ENCODE assay signal across 15 cellular contexts in the genomic region with DNA sequence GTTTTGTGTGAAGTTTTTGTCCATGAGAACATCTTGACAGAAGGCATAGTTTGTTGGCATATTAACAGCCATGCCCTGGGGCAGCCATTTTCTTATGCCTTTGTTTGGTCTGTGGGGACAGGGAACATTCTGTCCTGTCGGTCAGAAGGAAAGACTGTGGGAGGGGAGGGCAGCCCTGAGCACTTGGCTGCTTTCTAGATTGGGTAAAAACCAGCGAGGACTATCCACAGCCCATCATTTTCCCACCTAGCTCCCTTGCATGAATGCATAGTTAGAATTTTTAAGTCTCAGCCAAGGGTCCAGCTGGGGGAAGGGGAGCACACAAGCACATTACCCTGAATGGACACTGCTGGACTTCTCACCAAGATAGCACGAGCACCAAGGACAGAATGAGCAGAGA.
DNase-seq lines count a peak whose midpoint lies in the region; ATAC-seq lines count a peak whose summit lies in the region.
"Had no signal": no experiment of that assay in that cellular context is flagged by ENCODE, and none has a peak within 500 bp of the region (broad histone marks: within the 10 kb centered on the region; RNA-seq: fewer than 3 reads in every experiment).

No MANE protein-coding gene starts in this region.

- H3K27ac Mint-ChIP-seq in activated T-helper 2 cell treated with anti-CD3 and anti-CD28 coated beads, Interferon-gamma antibody, Interleukin-2, Interleukin-4, amounts not matched to agents 10 μg/mL and 5 μg/mL and 100 μg/mL, durations not matched to agents 14 hours and 24 hours and 36 hours, result no peak overlapping the region
- no peak overlapping the region for H3K27ac Mint-ChIP-seq in natural killer cell treated with Interleukin-12 subunit alpha and Interleukin-12 subunit beta and Interleukin-15 and Interleukin-18, amount 100 ng/mL, for 72 hours

- intact Hi-C loops in activated T-helper 2 cell treated with anti-CD3 and anti-CD28 coated beads, Interferon-gamma antibody, Interleukin-2, Interleukin-4, amounts not matched to agents 10 μg/mL and 5 μg/mL and 100 μg/mL, durations not matched to agents 14 hours and 24 hours and 36 hours (cut with micrococcal nuclease), result no loop called here

- peak; percentile 72 for DNase-seq in EH (ENCODE audit: low read depth)
- peak; percentile 49 for DNase-seq in amniotic epithelial cell (ENCODE audit: low read depth)
- peak; percentile 47 for DNase-seq in foreskin melanocyte
- DNase-seq in renal cortical epithelial cell (ENCODE audit: low read depth), result peak; percentile 6
- DNase-seq in stimulated activated naive CD8-positive, alpha-beta T cell treated with anti-CD3 and anti-CD28 coated beads, Interleukin-15, Interleukin-2, amounts not matched to agents 100 U/mL and 50 U/mL, for 24 hours, result no peak
- DNase-seq in activated T-helper 2 cell treated with anti-CD3 and anti-CD28 coated beads, Interferon-gamma antibody, Interleukin-2, Interleukin-4, amounts not matched to agents 10 μg/mL and 5 μg/mL and 100 μg/mL, durations not matched to agents 14 hours and 24 hours and 36 hours (ENCODE audit: low spot score), result no peak
- DNase-seq in natural killer cell treated with Interleukin-12 subunit alpha and Interleukin-12 subunit beta and Interleukin-15 and Interleukin-18, amount 100 ng/mL, for 72 hours (ENCODE audit: low spot score), result no peak
- no peak for DNase-seq in activated naive CD4-positive, alpha-beta T cell treated with Interleukin-2 at 50 U/mL for 16 hours
- DNase-seq: NCI-H1436; NCI-H2029; NCI-H2171; NCI-H446; NCI-H69; NK-92 treated with Interleukin-12 subunit alpha and Interleukin-12 subunit beta, amount 100 ng/mL, for 24 hours; SIG-M5 had no signal

- ATAC-seq in stimulated activated naive CD8-positive, alpha-beta T cell treated with anti-CD3 and anti-CD28 coated beads, Interleukin-15, Interleukin-2, amounts not matched to agents 100 U/mL and 50 U/mL, for 24 hours, result no peak
- ATAC-seq in natural killer cell treated with Interleukin-12 subunit alpha and Interleukin-12 subunit beta and Interleukin-15 and Interleukin-18, amount 100 ng/mL, for 72 hours, result no peak

- no peaks in the 10 kb centered on the region for H3K4me1 Mint-ChIP-seq in activated T-helper 2 cell treated with anti-CD3 and anti-CD28 coated beads, Interferon-gamma antibody, Interleukin-2, Interleukin-4, amounts not matched to agents 10 μg/mL and 5 μg/mL and 100 μg/mL, durations not matched to agents 14 hours and 24 hours and 36 hours (ENCODE audit: low read depth)
- no peaks in the 10 kb centered on the region for H3K4me1 Mint-ChIP-seq in natural killer cell treated with Interleukin-12 subunit alpha and Interleukin-12 subunit beta and Interleukin-15 and Interleukin-18, amount 100 ng/mL, for 72 hours (ENCODE audit: low read depth in 2 of 2)

- H3K9me3 Mint-ChIP-seq in activated T-helper 2 cell treated with anti-CD3 and anti-CD28 coated beads, Interferon-gamma antibody, Interleukin-2, Interleukin-4, amounts not matched to agents 10 μg/mL and 5 μg/mL and 100 μg/mL, durations not matched to agents 14 hours and 24 hours and 36 hours, result no peaks in the 10 kb centered on the region
- H3K9me3 Mint-ChIP-seq in natural killer cell treated with Interleukin-12 subunit alpha and Interleukin-12 subunit beta and Interleukin-15 and Interleukin-18, amount 100 ng/mL, for 72 hours, result no peaks in the 10 kb centered on the region

- H3K27me3 Mint-ChIP-seq in activated T-helper 2 cell treated with anti-CD3 and anti-CD28 coated beads, Interferon-gamma antibody, Interleukin-2, Interleukin-4, amounts not matched to agents 10 μg/mL and 5 μg/mL and 100 μg/mL, durations not matched to agents 14 hours and 24 hours and 36 hours (ENCODE audit: low read depth), result peaks cover 3% of the 10 kb centered on the region
- H3K27me3 Mint-ChIP-seq in natural killer cell treated with Interleukin-12 subunit alpha and Interleukin-12 subunit beta and Interleukin-15 and Interleukin-18, amount 100 ng/mL, for 72 hours, result peaks cover 24 to 44% of the 10 kb centered on the region in 2 donors

- H3K36me3 Mint-ChIP-seq in activated T-helper 2 cell treated with anti-CD3 and anti-CD28 coated beads, Interferon-gamma antibody, Interleukin-2, Interleukin-4, amounts not matched to agents 10 μg/mL and 5 μg/mL and 100 μg/mL, durations not matched to agents 14 hours and 24 hours and 36 hours (ENCODE audit: low read depth), result no peaks in the 10 kb centered on the region
- no peaks in the 10 kb centered on the region for H3K36me3 Mint-ChIP-seq in natural killer cell treated with Interleukin-12 subunit alpha and Interleukin-12 subunit beta and Interleukin-15 and Interleukin-18, amount 100 ng/mL, for 72 hours

- H3K4me3 Mint-ChIP-seq in activated T-helper 2 cell treated with anti-CD3 and anti-CD28 coated beads, Interferon-gamma antibody, Interleukin-2, Interleukin-4, amounts not matched to agents 10 μg/mL and 5 μg/mL and 100 μg/mL, durations not matched to agents 14 hours and 24 hours and 36 hours (ENCODE audit: low read depth), result no peak overlapping the region
- H3K4me3 Mint-ChIP-seq in natural killer cell treated with Interleukin-12 subunit alpha and Interleukin-12 subunit beta and Interleukin-15 and Interleukin-18, amount 100 ng/mL, for 72 hours, result no peak overlapping the region

Comparison
In these comparisons a context has a peak if more than half of its experiments do, and no peak if none do; other contexts are left out.
1. DNase-seq: peak in EH (single experiment), amniotic epithelial cell (single experiment), foreskin melanocyte (single experiment) and renal cortical epithelial cell (single experiment); none in stimulated activated naive CD8-positive, alpha-beta T cell treated with anti-CD3 and anti-CD28 coated beads, Interleukin-15, Interleukin-2, amounts not matched to agents 100 U/mL and 50 U/mL, for 24 hours (single experiment), activated T-helper 2 cell treated with anti-CD3 and anti-CD28 coated beads, Interferon-gamma antibody, Interleukin-2, Interleukin-4, amounts not matched to agents 10 μg/mL and 5 μg/mL and 100 μg/mL, durations not matched to agents 14 hours and 24 hours and 36 hours (single experiment), natural killer cell treated with Interleukin-12 subunit alpha and Interleukin-12 subunit beta and Interleukin-15 and Interleukin-18, amount 100 ng/mL, for 72 hours (single experiment) and activated naive CD4-positive, alpha-beta T cell treated with Interleukin-2 at 50 U/mL for 16 hours (single experiment).